25 cellular contexts compared by ENCODE assay signal in genomic region chr1:16438516-16438915, GRCh38. TPM values are rescaled to one million over a fixed set of nuclear protein-coding genes. Genes with fewer than 3 reads are reported as not detected.
"Had no signal": no experiment of that assay in that cellular context is flagged by ENCODE, and none has a peak within 500 bp of the region (broad histone marks: within the 10 kb centered on the region; RNA-seq: fewer than 3 reads in every experiment).

No MANE protein-coding gene starts in this region.

- H3K4me3 Mint-ChIP-seq: activated CD8-positive, alpha-beta T cell treated with anti-CD3 and anti-CD28 coated beads, Interleukin-2, amount 10 ng/mL, durations not matched to agents 7 days and 5 days; activated naive CD8-positive, alpha-beta T cell treated with anti-CD3 and anti-CD28 coated beads for 36 hours; WTC11 had no signal

- ATAC-seq: activated CD8-positive, alpha-beta T cell treated with anti-CD3 and anti-CD28 coated beads, Interleukin-2, amount 10 ng/mL, durations not matched to agents 7 days and 5 days; PC-3; WTC11 had no signal

- H3K27ac Mint-ChIP-seq: activated CD8-positive, alpha-beta T cell treated with anti-CD3 and anti-CD28 coated beads, Interleukin-2, amount 10 ng/mL, durations not matched to agents 7 days and 5 days; activated naive CD8-positive, alpha-beta T cell treated with anti-CD3 and anti-CD28 coated beads for 36 hours; WTC11 had no signal

- H3K27me3 ChIP-seq: adrenal gland had no signal

- H3K9me3 Mint-ChIP-seq: activated naive CD8-positive, alpha-beta T cell treated with anti-CD3 and anti-CD28 coated beads for 36 hours; T-helper 1 cell treated with Interleukin-12 subunit alpha and Interleukin-12 subunit beta and Interleukin-4 antibody, amounts not matched to agents 30 μg/mL and 1 μg/mL, for 36 hours; WTC11 had no signal

- H3K36me3 Mint-ChIP-seq: WTC11 had no signal

- H3K4me3 ChIP-seq: adrenal gland had no signal

- H3K27me3 Mint-ChIP-seq: activated naive CD8-positive, alpha-beta T cell treated with anti-CD3 and anti-CD28 coated beads for 36 hours had no signal

- H3K27ac ChIP-seq: adrenal gland had no signal

- H3K9me3 ChIP-seq: adrenal gland had no signal

- DNase-seq: activated CD4-positive, alpha-beta T cell treated with anti-CD3 and anti-CD28 coated beads for 48 hours; activated CD4-positive, alpha-beta T cell treated with anti-CD3 and anti-CD28 coated beads, Interleukin-2, amount 50 U/mL, for 4 hours; activated CD4-positive, CD25-positive, alpha-beta regulatory T cell treated with anti-CD3 and anti-CD28 coated beads, Interleukin-2, amount 50 U/mL, for 72 hours; activated CD8-positive, alpha-beta memory T cell treated with anti-CD3 and anti-CD28 coated beads, Interleukin-2, amount 50 U/mL, for 48 hours; activated CD8-positive, alpha-beta T cell treated with anti-CD3 and anti-CD28 coated beads, Interleukin-2, amount 10 ng/mL, durations not matched to agents 7 days and 5 days; activated effector memory CD4-positive, alpha-beta T cell treated with Interleukin-2 at 50 U/mL for 16 hours; activated naive CD4-positive, alpha-beta T cell; activated naive CD8-positive, alpha-beta T cell treated with anti-CD3 and anti-CD28 coated beads for 36 hours; activated T-cell treated with anti-CD3 and anti-CD28 coated beads, Interleukin-2, amount 50 U/mL, for 1 hour; adrenal gland; anterior cingulate cortex; cerebellar nuclear complex; NCI-H1105; NCI-H1436; NCI-H1694 treated with DMSO at 0.1 percent for 48 hours; NCI-H2029 treated with DMSO at 0.1 percent for 48 hours; NCI-H510A treated with DMSO at 0.1 percent for 48 hours; NCI-H69; PC-3; SHP77 treated with DMSO at 0.1 percent for 48 hours; T-helper 9 cell had no signal

RNA-seq across cellular contexts. Expression of gene SPATA21, which starts 1.3 kb away (rescaled TPM):
- total RNA-seq: activated CD8-positive, alpha-beta T cell treated with anti-CD3 and anti-CD28 coated beads, Interleukin-2, amount 10 ng/mL, durations not matched to agents 7 days and 5 days; activated naive CD8-positive, alpha-beta T cell treated with anti-CD3 and anti-CD28 coated beads for 36 hours; adrenal gland; cardiac septum; MCF 10A; PC-3; WTC11 had no signal
